Comparison of ENCODE assay signal across 30 cellular contexts in the genomic region with DNA sequence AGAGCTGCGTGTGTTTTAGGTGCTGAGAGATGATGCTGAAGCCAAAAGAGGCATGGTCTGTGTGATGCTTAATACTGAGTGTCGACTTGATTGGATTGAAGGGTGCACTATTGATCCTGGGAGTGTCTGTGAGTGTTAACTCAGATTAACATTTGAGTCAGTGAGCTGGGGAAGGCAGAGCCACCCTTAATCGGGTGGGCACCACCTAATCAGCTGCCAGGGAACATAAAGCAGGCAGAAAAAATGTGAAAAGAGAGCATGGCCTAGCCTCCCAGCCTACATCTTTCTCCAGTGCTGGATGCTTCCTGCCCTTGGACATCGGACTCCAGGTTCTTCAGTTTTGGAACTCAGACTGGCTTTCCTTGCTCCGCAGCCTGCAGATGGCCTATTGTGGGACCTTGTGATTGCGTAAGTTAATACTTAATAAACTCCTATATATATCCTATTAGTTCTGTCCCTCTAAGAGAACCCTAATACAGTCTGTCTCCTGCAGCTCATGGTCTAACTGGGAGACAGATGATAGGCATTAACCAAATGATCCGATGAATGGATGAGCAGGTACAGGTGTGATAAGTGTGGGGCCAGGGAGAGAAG.
"Had no signal": no experiment of that assay in that cellular context is flagged by ENCODE, and none has a peak within 500 bp of the region (broad histone marks: within the 10 kb centered on the region; RNA-seq: fewer than 3 reads in every experiment).

No MANE protein-coding gene starts in this region.

- ATAC-seq: activated CD4-positive, CD25-positive, alpha-beta regulatory T cell treated with anti-CD3 and anti-CD28 coated beads, Interleukin-2, amount 50 U/mL, for 24 hours; activated CD8-positive, alpha-beta T cell treated with anti-CD3 and anti-CD28 coated beads for 36 hours; activated T-cell treated with anti-CD3 and anti-CD28 coated beads, Interleukin-2, amount 50 U/mL, for 4 hours; activated T-helper 17 cell treated with anti-CD3 and anti-CD28 coated beads, Interleukin-2, amount 50 U/mL, for 72 hours; esophagus mucosa; T-helper 17 cell had no signal

- DNase-seq: activated B cell treated with CpG ODN at 0.5 μM for 24 hours; activated CD4-positive, alpha-beta T cell treated with anti-CD3 and anti-CD28 coated beads for 48 hours; activated CD4-positive, alpha-beta T cell treated with anti-CD3 and anti-CD28 coated beads, Interleukin-2, amount 50 U/mL, for 1 hour; activated CD4-positive, alpha-beta T cell treated with anti-CD3 and anti-CD28 coated beads, Interleukin-2, amount 50 U/mL, for 48 hours; activated CD8-positive, alpha-beta memory T cell treated with anti-CD3 and anti-CD28 coated beads for 24 hours; activated CD8-positive, alpha-beta T cell treated with anti-CD3 and anti-CD28 coated beads for 36 hours; activated effector memory CD4-positive, alpha-beta T cell treated with Interleukin-2 at 50 U/mL for 16 hours; activated gamma-delta T cell treated with Interleukin-2 at 50 U/mL for 16 hours; activated naive CD4-positive, alpha-beta T cell treated with anti-CD3 and anti-CD28 coated beads, Interleukin-2, amount 50 U/mL, for 16 hours; activated naive CD4-positive, alpha-beta T cell treated with Interleukin-2 at 50 U/mL for 16 hours; activated T-cell treated with anti-CD3 and anti-CD28 coated beads, Interleukin-2, amount 50 U/mL, for 4 hours; amniotic stem cell; anterior cingulate cortex; brain microvascular endothelial cell; dorsolateral prefrontal cortex; effector memory CD4-positive, alpha-beta T cell; endodermal cell; foreskin fibroblast; head of caudate nucleus; T-helper 1 cell; T-helper 17 cell; T1000; WERI-Rb-1 had no signal

- H3K4me3 ChIP-seq: cardiac muscle cell, coronary artery, dorsolateral prefrontal cortex had no signal

- H3K27ac ChIP-seq: brain microvascular endothelial cell, cardiac muscle cell, coronary artery, dorsolateral prefrontal cortex, WERI-Rb-1 had no signal

- FAIRE-seq: astrocyte, frontal cortex had no signal

- H3K27me3 ChIP-seq: brain microvascular endothelial cell, cardiac muscle cell had no signal

- H3K36me3 ChIP-seq: brain microvascular endothelial cell, cardiac muscle cell, WERI-Rb-1 had no signal
